In the genomic region with DNA sequence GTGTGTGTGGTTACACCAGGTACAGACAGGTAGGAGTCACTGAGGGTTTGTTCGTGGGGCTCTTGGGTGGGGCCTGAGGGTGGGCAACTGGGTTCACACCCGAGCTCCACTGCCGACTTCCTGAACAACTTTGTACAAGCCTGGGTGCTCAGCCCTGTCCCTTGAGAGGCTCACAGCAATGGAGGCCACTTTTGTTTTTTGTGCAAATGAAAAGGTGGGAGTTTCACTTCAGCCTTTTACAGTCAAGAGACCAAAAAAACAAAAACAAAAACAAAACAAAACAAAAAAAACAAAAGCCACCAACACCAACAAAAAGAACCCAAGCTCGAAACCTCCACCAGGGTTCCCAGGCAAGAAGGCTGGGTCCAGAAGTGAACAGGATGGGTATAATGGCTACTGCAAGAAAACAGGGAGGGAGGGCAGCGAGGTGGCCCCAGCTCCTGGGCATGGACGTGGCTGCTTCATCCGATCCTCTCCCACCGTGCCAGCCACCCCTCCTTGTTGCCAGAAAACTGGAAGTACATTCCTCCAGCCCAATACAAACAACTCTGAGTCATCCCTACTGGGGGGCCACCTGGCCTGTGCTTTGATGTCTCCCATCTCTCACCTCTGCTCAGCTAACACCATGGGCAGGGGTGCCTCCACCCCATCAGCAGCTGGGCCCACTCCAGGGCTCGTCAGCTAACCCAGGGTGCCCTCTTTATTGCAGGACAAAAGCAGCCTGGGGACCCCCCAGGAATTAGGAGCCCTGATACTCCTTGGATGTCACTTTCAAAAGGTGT, we compare ENCODE assay signal across 1 cellular context.
A peak's percentile ranks its signal among the peaks of the same experiment; 100 is the strongest.
TF ChIP-seq lines count a peak whose summit lies in the region.

No MANE protein-coding gene starts in this region.

TF ChIP-seq in HepG2, 621 proteins besides CTCF, POLR2A, EP300 and RAD21 (continued from another document and continues in another):
- TF ChIP-seq, protein P1, sequence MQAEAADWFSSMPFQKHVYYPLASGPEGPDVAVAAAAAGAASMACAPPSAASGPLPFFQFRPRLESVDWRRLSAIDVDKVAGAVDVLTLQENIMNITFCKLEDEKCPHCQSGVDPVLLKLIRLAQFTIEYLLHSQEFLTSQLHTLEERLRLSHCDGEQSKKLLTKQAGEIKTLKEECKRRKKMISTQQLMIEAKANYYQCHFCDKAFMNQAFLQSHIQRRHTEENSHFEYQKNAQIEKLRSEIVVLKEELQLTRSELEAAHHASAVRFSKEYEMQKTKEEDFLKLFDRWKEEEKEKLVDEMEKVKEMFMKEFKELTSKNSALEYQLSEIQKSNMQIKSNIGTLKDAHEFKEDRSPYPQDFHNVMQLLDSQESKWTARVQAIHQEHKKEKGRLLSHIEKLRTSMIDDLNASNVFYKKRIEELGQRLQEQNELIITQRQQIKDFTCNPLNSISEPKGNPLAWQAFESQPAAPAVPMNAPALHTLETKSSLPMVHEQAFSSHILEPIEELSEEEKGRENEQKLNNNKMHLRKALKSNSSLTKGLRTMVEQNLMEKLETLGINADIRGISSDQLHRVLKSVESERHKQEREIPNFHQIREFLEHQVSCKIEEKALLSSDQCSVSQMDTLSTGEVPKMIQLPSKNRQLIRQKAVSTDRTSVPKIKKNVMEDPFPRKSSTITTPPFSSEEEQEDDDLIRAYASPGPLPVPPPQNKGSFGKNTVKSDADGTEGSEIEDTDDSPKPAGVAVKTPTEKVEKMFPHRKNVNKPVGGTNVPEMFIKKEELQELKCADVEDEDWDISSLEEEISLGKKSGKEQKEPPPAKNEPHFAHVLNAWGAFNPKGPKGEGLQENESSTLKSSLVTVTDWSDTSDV (CRISPR knock-in tag; IDR thresholded peaks at IDR 0.05), result 0 out of 2 replicates have a peak, but pooled peaks have one; percentile 43
- TF ChIP-seq, protein P2, sequence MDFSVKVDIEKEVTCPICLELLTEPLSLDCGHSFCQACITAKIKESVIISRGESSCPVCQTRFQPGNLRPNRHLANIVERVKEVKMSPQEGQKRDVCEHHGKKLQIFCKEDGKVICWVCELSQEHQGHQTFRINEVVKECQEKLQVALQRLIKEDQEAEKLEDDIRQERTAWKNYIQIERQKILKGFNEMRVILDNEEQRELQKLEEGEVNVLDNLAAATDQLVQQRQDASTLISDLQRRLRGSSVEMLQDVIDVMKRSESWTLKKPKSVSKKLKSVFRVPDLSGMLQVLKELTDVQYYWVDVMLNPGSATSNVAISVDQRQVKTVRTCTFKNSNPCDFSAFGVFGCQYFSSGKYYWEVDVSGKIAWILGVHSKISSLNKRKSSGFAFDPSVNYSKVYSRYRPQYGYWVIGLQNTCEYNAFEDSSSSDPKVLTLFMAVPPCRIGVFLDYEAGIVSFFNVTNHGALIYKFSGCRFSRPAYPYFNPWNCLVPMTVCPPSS (IDR thresholded peaks at IDR 0.05), result no peak
- TF ChIP-seq ZNF367 (CRISPR knock-in tag; IDR thresholded peaks at IDR 0.05; ENCODE audit: borderline replicate concordance) (no peak), ZSCAN9 (CRISPR knock-in tag; IDR thresholded peaks at IDR 0.05; ENCODE audit: borderline replicate concordance) (peak; percentile 98), ZNF782 (CRISPR knock-in tag; IDR thresholded peaks at IDR 0.05; ENCODE audit: borderline replicate concordance) (no peak), NR2C2 (CRISPR knock-in tag; IDR thresholded peaks at IDR 0.05; ENCODE audit: borderline replicate concordance) (no peak), SOX6 (IDR thresholded peaks at IDR 0.05) (no peak), SOX6 (CRISPR knock-in tag; IDR thresholded peaks at IDR 0.05) (peak; percentile 89), HNRNPL (IDR thresholded peaks at IDR 0.05; ENCODE audit: low read depth, low read length) (peak; percentile 98), ZBTB39 (CRISPR knock-in tag; IDR thresholded peaks at IDR 0.05) (no peak), CC2D1A (CRISPR knock-in tag; IDR thresholded peaks at IDR 0.05) (peak; percentile 76; the same call in 1 of the 2 replicates), ZFP82 (CRISPR knock-in tag; IDR thresholded peaks at IDR 0.05; ENCODE audit: borderline replicate concordance) (0 out of 2 replicates have a peak, but pooled peaks have one; percentile 14), POGK (CRISPR knock-in tag; conservative IDR thresholded peaks at IDR 0.05) (peak; percentile 90), TCF12 (IDR thresholded peaks at IDR 0.05) (no peak), TCF12 (CRISPR knock-in tag; IDR thresholded peaks at IDR 0.05) (peak; percentile 95), ZMYM4 (CRISPR knock-in tag; IDR thresholded peaks at IDR 0.05) (no peak), ZNF749 (CRISPR knock-in tag; IDR thresholded peaks at IDR 0.05; ENCODE audit: borderline replicate concordance) (peak; percentile 13; the same call in 1 of the 2 replicates), SAFB2 (CRISPR knock-in tag; IDR thresholded peaks at IDR 0.05; ENCODE audit: borderline replicate concordance, low read depth) (0 out of 2 replicates have a peak, but pooled peaks have one; percentile 57), ZBTB2 (CRISPR knock-in tag; IDR thresholded peaks at IDR 0.05; ENCODE audit: low read depth) (no peak), ZNF556 (CRISPR knock-in tag; IDR thresholded peaks at IDR 0.05; ENCODE audit: borderline replicate concordance) (no peak), ZNF790 (CRISPR knock-in tag; IDR thresholded peaks at IDR 0.05; ENCODE audit: borderline replicate concordance) (no peak), HNRNPH1 (optimal IDR thresholded peaks at IDR 0.05; ENCODE audit: low read depth, low read length) (peak; percentile 33), ZBTB21 (CRISPR knock-in tag; IDR thresholded peaks at IDR 0.05) (0 out of 2 replicates have a peak, but pooled peaks have one; percentile 24), ZNF891 (CRISPR knock-in tag; IDR thresholded peaks at IDR 0.05) (peak; percentile 44; the same call in 1 of the 2 replicates), SMAD9 (CRISPR knock-in tag; IDR thresholded peaks at IDR 0.05) (no peak), HNRNPK (IDR thresholded peaks at IDR 0.05; ENCODE audit: low read depth, low read length, poor library complexity, severe bottlenecking) (no peak), NFAT5 (CRISPR knock-in tag; IDR thresholded peaks at IDR 0.05) (no peak), PCBP1 (IDR thresholded peaks at IDR 0.05; ENCODE audit: borderline replicate concordance, low read depth, low read length) (no peak), HDAC6 (IDR thresholded peaks at IDR 0.05; ENCODE audit: low read depth, low read length) (no peak), ZNF362 (CRISPR knock-in tag; IDR thresholded peaks at IDR 0.05; ENCODE audit: borderline replicate concordance) (no peak)
- TF ChIP-seq, protein P3, sequence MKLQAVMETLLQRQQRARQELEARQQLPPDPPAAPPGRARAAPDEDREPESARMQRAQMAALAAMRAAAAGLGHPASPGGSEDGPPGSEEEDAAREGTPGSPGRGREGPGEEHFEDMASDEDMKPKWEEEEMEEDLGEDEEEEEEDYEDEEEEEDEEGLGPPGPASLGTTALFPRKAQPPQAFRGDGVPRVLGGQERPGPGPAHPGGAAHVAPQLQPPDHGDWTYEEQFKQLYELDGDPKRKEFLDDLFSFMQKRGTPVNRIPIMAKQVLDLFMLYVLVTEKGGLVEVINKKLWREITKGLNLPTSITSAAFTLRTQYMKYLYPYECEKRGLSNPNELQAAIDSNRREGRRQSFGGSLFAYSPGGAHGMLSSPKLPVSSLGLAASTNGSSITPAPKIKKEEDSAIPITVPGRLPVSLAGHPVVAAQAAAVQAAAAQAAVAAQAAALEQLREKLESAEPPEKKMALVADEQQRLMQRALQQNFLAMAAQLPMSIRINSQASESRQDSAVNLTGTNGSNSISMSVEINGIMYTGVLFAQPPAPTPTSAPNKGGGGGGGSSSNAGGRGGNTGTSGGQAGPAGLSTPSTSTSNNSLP (IDR thresholded peaks at IDR 0.05; ENCODE audit: low read depth, low read length), result no peak; the same call in 1 of the 2 replicates
- TF ChIP-seq, protein P4, sequence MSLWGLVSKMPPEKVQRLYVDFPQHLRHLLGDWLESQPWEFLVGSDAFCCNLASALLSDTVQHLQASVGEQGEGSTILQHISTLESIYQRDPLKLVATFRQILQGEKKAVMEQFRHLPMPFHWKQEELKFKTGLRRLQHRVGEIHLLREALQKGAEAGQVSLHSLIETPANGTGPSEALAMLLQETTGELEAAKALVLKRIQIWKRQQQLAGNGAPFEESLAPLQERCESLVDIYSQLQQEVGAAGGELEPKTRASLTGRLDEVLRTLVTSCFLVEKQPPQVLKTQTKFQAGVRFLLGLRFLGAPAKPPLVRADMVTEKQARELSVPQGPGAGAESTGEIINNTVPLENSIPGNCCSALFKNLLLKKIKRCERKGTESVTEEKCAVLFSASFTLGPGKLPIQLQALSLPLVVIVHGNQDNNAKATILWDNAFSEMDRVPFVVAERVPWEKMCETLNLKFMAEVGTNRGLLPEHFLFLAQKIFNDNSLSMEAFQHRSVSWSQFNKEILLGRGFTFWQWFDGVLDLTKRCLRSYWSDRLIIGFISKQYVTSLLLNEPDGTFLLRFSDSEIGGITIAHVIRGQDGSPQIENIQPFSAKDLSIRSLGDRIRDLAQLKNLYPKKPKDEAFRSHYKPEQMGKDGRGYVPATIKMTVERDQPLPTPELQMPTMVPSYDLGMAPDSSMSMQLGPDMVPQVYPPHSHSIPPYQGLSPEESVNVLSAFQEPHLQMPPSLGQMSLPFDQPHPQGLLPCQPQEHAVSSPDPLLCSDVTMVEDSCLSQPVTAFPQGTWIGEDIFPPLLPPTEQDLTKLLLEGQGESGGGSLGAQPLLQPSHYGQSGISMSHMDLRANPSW (CRISPR knock-in tag; IDR thresholded peaks at IDR 0.05; ENCODE audit: borderline replicate concordance), result no peak
